14 cellular contexts compared by ENCODE assay signal in the genomic region with DNA sequence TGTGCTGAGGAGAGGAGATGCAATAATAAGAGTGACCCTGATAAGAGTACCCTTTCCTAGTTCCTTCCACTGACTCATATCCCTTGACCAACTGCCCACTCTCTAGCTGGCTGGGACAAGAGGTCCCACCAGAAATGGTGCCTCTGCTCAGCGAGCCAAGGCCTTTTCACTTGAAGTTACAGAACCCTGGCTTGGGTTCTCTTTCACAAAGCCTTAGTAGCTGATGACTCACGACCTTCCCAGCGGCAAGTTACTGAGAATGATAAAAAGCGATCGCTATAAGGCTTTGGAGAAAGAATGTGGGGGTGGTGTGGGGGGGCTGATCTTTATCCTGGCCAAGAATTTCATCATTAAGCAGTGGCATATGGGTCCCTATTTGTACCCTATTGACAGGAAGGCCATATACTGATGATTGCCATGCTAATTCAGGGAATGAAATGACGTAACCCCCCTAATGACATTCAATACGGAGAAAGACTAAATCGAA.
DNase-seq lines count a peak whose midpoint lies in the region; ATAC-seq, FAIRE-seq and TF ChIP-seq lines count a peak whose summit lies in the region.
"Had no signal": no experiment of that assay in that cellular context is flagged by ENCODE, and none has a peak within 500 bp of the region (broad histone marks: within the 10 kb centered on the region; RNA-seq: fewer than 3 reads in every experiment).

No MANE protein-coding gene starts in this region.

- H3K4me1 ChIP-seq in adrenal gland (replicated peaks in 1 of 2) (no peaks in the 10 kb centered on the region), gastroesophageal sphincter (peaks cover 0 to 13% (median 8%) of the 10 kb centered on the region in 3 donors), pancreas (no peaks in the 10 kb centered on the region)

- no peak for FAIRE-seq in pancreas (lab: Jason Lieb, UNC)
- FAIRE-seq: bronchial epithelial cell had no signal

- peak overlapping the region in 3 of 5 donors; percentile 52 to 77 (median 69) for H3K27ac ChIP-seq in adrenal gland
- H3K27ac ChIP-seq in gastroesophageal sphincter: no peak overlapping the region
- no peak overlapping the region for H3K27ac ChIP-seq in pancreas

- 48 to 67% (median 60%) methylated on average over 8 of the region's 8 CpGs for WGBS in adrenal gland, 4 donors
- 75 to 93% methylated on average over 5 to 6 of the region's 8 CpGs for WGBS in gastroesophageal sphincter (ENCODE audit: low coverage in 1 of 2), 2 donors
- 85 to 87% methylated on average over 8 of the region's 8 CpGs for WGBS in pancreas, 2 donors

- DNase-seq in EH (ENCODE audit: low read depth) (peak; percentile 55), adrenal gland (peak; percentile 41 to 81 (median 66)), pancreas (peak in 2 of 6 donors; percentile 13), NCI-H1105 treated with DMSO at 0.1 percent for 48 hours (lab: John Stamatoyannopoulos, UW) (no peak)
- DNase-seq in activated CD4-positive, CD25-positive, alpha-beta regulatory T cell (lab: John Stamatoyannopoulos, UW): no peak
- DNase-seq: ACHN; activated CD8-positive, alpha-beta T cell treated with anti-CD3 and anti-CD28 coated beads for 36 hours; natural killer cell; NCI-H2081; stimulated activated naive CD8-positive, alpha-beta T cell treated with anti-CD3 and anti-CD28 coated beads, Interleukin-15, Interleukin-2, amounts not matched to agents 100 U/mL and 50 U/mL, for 24 hours had no signal

- TF ChIP-seq EP300 in gastroesophageal sphincter (IDR thresholded peaks at IDR 0.05): no peak

- TF ChIP-seq POLR2A in adrenal gland (IDR thresholded peaks at IDR 0.05) (no peak), gastroesophageal sphincter (IDR thresholded peaks at IDR 0.05) (no peak)

- H3K4me3 ChIP-seq in adrenal gland (peak overlapping the region in 1 of 4 donors; percentile 44), gastroesophageal sphincter (no peak overlapping the region), pancreas (no peak overlapping the region)

- H3K27me3 ChIP-seq in adrenal gland: no peaks in the 10 kb centered on the region
- H3K27me3 ChIP-seq in gastroesophageal sphincter: no peaks in the 10 kb centered on the region
- H3K27me3 ChIP-seq in pancreas: no peaks in the 10 kb centered on the region

- no peaks in the 10 kb centered on the region for H3K36me3 ChIP-seq in adrenal gland (replicated peaks in 1 of 2)
- H3K36me3 ChIP-seq in gastroesophageal sphincter: no peaks in the 10 kb centered on the region
- H3K36me3 ChIP-seq in pancreas: no peaks in the 10 kb centered on the region

- ATAC-seq in gastroesophageal sphincter: peak; percentile 86
- peak in 3 of 4 donors; percentile 35 to 65 (median 36) for ATAC-seq in pancreas
- ATAC-seq in HG03571 (IDR thresholded peaks at IDR 0.05; ENCODE audit: unreplicated experiment): no peak
- ATAC-seq in HG02763 (IDR thresholded peaks at IDR 0.05; ENCODE audit: unreplicated experiment): no peak
- ATAC-seq: activated CD8-positive, alpha-beta T cell treated with anti-CD3 and anti-CD28 coated beads for 36 hours; natural killer cell; stimulated activated naive CD8-positive, alpha-beta T cell treated with anti-CD3 and anti-CD28 coated beads, Interleukin-15, Interleukin-2, amounts not matched to agents 100 U/mL and 50 U/mL, for 24 hours had no signal

- intact Hi-C loops in adrenal gland (cut with DNase I) (no loop called here), pancreas (cut with DNase I) (no loop called here)

- TF ChIP-seq CTCF in adrenal gland (IDR thresholded peaks at IDR 0.05) (no peak), gastroesophageal sphincter (IDR thresholded peaks at IDR 0.05) (no peak), pancreas (IDR thresholded peaks at IDR 0.05) (no peak)

- H3K9me3 ChIP-seq in adrenal gland (replicated peaks in 1 of 3) (no peaks in the 10 kb centered on the region), gastroesophageal sphincter (no peaks in the 10 kb centered on the region), pancreas (no peaks in the 10 kb centered on the region)

Comparison
In these comparisons a context has a peak if more than half of its experiments do, and no peak if none do; other contexts are left out.
1. DNase-seq: peak in EH (single experiment) and adrenal gland (7 of 7); none in activated CD4-positive, CD25-positive, alpha-beta regulatory T cell (0 of 4) and NCI-H1105 treated with DMSO at 0.1 percent for 48 hours (single experiment).
2. H3K27ac ChIP-seq: peak in adrenal gland (3 of 5); none in gastroesophageal sphincter (0 of 4) and pancreas (0 of 4).
3. ATAC-seq: peak in gastroesophageal sphincter (single experiment) and pancreas (3 of 4); none in HG03571 (single experiment) and HG02763 (single experiment).